Comparison of ENCODE assay signal across 11 cellular contexts in genomic region chr4:155701827-155702226, GRCh38. TPM values are rescaled to one million over a fixed set of nuclear protein-coding genes. Genes with fewer than 3 reads are reported as not detected.
"Had no signal": no experiment of that assay in that cellular context is flagged by ENCODE, and none has a peak within 500 bp of the region (broad histone marks: within the 10 kb centered on the region; RNA-seq: fewer than 3 reads in every experiment).

No MANE protein-coding gene starts in this region.

- H3K4me3 ChIP-seq: GM23248, GM23338, HAP-1 had no signal

- H3K4me2 ChIP-seq: GM23338 had no signal

- H2AFZ ChIP-seq: GM23248, GM23338 had no signal

- H3K9me3 ChIP-seq: HAP-1 had no signal

- H3K9ac ChIP-seq: GM23248 had no signal

- H3K36me3 ChIP-seq: HAP-1 had no signal

- FAIRE-seq: H1, H54 had no signal

- H3K4me1 ChIP-seq: HAP-1 had no signal

- ATAC-seq: GM23338, HCT116 had no signal

- H3K27ac ChIP-seq: GM23248 had no signal

- DNase-seq: GM23248, GOT3, H7, H9, HCEC 1CT, HFFc6 had no signal

RNA-seq across cellular contexts. Expression of gene GUCY1A1, which starts 35.2 kb away (rescaled TPM):
- total RNA-seq: GM23248, GM23338, H1, H9, HFFc6 had no signal
- polyA plus RNA-seq: GM23248, GM23338, H1 had no signal
